9 cellular contexts compared by ENCODE assay signal in genomic region chr14:72594099-72594901, GRCh38.
DNase-seq lines count a peak whose midpoint lies in the region; ATAC-seq and TF ChIP-seq lines count a peak whose summit lies in the region.
"Had no signal": no experiment of that assay in that cellular context is flagged by ENCODE, and none has a peak within 500 bp of the region (broad histone marks: within the 10 kb centered on the region; RNA-seq: fewer than 3 reads in every experiment).

No MANE protein-coding gene starts in this region.

- peaks cover 10% of the 10 kb centered on the region for H3K4me1 ChIP-seq in BE2C

- H3K36me3 ChIP-seq in BE2C, result no peaks in the 10 kb centered on the region

- TF ChIP-seq CTCF in BE2C (IDR thresholded peaks at IDR 0.05; ENCODE audit: low read depth, low read length), result no peak

- peak; percentile 37 for DNase-seq in activated CD4-positive, CD25-positive, alpha-beta regulatory T cell treated with anti-CD3 and anti-CD28 coated beads, Interleukin-2, amount 50 U/mL, for 72 hours
- DNase-seq in posterior vena cava (ENCODE audit: low spot score) (peak; percentile 36), left colon (no peak), NCI-H1105 treated with DMSO at 0.1 percent for 48 hours (lab: John Stamatoyannopoulos, UW) (no peak), BE2C (no peak), SK-N-DZ (ENCODE audit: low spot score) (no peak)
- DNase-seq: NCI-H69 had no signal

- H3K4me3 ChIP-seq in BE2C (ENCODE audit: low read depth, low read length), result no peak overlapping the region

- H3K9me3 ChIP-seq in BE2C, result no peaks in the 10 kb centered on the region

- no peaks in the 10 kb centered on the region for H3K27me3 ChIP-seq in BE2C

- ATAC-seq in GM18502 (IDR thresholded peaks at IDR 0.05; ENCODE audit: poor library complexity, unreplicated experiment) (peak; percentile 81), HG02763 (IDR thresholded peaks at IDR 0.05; ENCODE audit: unreplicated experiment) (peak; percentile 53), left colon (no peak)

- intact Hi-C loops in posterior vena cava (cut with DNase I) (no loop called here), left colon (cut with DNase I, micrococcal nuclease) (no loop called here)

Comparison
In these comparisons a context has a peak if more than half of its experiments do, and no peak if none do; other contexts are left out.
1. DNase-seq: peak in activated CD4-positive, CD25-positive, alpha-beta regulatory T cell treated with anti-CD3 and anti-CD28 coated beads, Interleukin-2, amount 50 U/mL, for 72 hours (single experiment) and posterior vena cava (single experiment); none in left colon (0 of 2), NCI-H1105 treated with DMSO at 0.1 percent for 48 hours (single experiment), BE2C (single experiment) and SK-N-DZ (single experiment).